In genomic region chrX:53438174-53438831, GRCh38 we compare ENCODE assay signal across 2 cellular contexts.
TF ChIP-seq lines count a peak whose summit lies in the region.

No MANE protein-coding gene starts in this region.

TF ChIP-seq in neural cell, 6 proteins besides CTCF, POLR2A, EP300 and RAD21 (continued from another document):
- TF ChIP-seq REST (IDR thresholded peaks at IDR 0.05; ENCODE audit: borderline replicate concordance) (peak; percentile 20), SMC3 (conservative IDR thresholded peaks at IDR 0.05; ENCODE audit: poor library complexity) (no peak), EZH2 (IDR thresholded peaks at IDR 0.05; ENCODE audit: borderline replicate concordance, insufficient read depth, low read length, poor library complexity, severe bottlenecking) (no peak), TAF1 (IDR thresholded peaks at IDR 0.05; ENCODE audit: low read depth) (no peak)

TF ChIP-seq in SK-N-SH, 30 proteins besides CTCF, POLR2A, EP300 and RAD21 (continued from another document):
- TF ChIP-seq MAX (IDR thresholded peaks at IDR 0.05; ENCODE audit: low read depth): no peak
- TF ChIP-seq IRF3 (IDR thresholded peaks at IDR 0.05; ENCODE audit: low read depth, low read length): no peak
- no peak for TF ChIP-seq USF1 (IDR thresholded peaks at IDR 0.05; ENCODE audit: borderline replicate concordance, low read depth)
- no peak for TF ChIP-seq NRF1 (IDR thresholded peaks at IDR 0.05; ENCODE audit: low read depth, low read length)
- TF ChIP-seq TCF12 (IDR thresholded peaks at IDR 0.05): no peak
- no peak for TF ChIP-seq USF2 (IDR thresholded peaks at IDR 0.05; ENCODE audit: borderline replicate concordance, low read depth, low read length)
- no peak for TF ChIP-seq YY1 (IDR thresholded peaks at IDR 0.05; ENCODE audit: low read depth)
- TF ChIP-seq SMC3 (IDR thresholded peaks at IDR 0.05; ENCODE audit: low read depth, low read length): no peak
- no peak for TF ChIP-seq PBX3 (IDR thresholded peaks at IDR 0.05)
- TF ChIP-seq ZBTB33 (IDR thresholded peaks at IDR 0.05; ENCODE audit: borderline replicate concordance, low read depth): no peak
- TF ChIP-seq FOXJ3 (CRISPR knock-in tag; IDR thresholded peaks at IDR 0.05): no peak
- TF ChIP-seq TEAD4 (IDR thresholded peaks at IDR 0.05; ENCODE audit: borderline replicate concordance, insufficient read depth): no peak
- TF ChIP-seq SIN3A (IDR thresholded peaks at IDR 0.05; ENCODE audit: borderline replicate concordance, low read depth, low read length): no peak
- no peak for TF ChIP-seq POLR2AphosphoS5 (IDR thresholded peaks at IDR 0.05; ENCODE audit: low read depth, low read length)
